ENCODE assay signal across 1 cellular context in the genomic region with DNA sequence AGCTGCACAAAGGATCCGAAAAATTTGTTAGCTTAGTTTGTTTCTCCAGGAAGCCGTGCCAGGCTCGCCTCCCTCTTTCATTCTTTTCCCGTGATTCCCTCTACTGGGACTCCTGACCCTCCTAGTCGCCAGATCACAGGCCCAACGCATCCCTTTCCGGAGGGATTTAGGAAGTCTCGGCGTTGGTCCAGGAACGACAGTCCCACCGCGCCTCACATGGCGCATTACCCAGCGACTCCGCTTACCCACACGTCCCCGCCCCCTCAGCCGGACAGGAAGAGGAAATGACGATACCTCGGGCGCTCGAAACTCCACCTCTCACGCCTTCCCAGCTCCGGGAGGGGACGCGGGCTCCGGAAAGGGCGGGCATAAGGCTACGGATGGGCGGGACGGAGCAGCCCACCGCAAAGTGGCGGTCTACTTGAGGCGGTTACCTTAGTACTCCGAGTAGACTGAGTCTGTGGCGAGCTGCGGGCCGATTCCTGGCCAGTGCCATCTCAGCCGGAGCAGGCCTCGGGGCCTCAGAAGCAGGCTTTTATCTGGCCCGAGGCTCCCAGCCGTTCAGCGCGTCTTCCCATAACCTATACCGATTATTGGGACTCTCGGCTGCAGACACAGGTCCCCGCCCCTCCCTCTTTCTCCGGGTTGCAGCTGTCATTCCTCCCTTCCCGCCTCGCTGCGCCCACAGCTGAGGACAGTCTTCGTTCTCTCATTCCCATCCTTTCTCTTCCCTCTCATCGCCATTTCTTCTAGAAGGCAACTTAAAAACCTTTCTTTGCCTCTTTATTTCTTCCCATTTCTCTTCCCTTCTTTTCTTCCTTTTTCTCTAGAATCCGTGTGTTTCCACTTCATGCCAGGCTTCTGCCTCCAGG.
TF ChIP-seq lines count a peak whose summit lies in the region.

Gene CCDC15 (plus strand): TSS at position 450 of the 872 bp plus-strand sequence. CDS start 531 bp downstream, outside the sequence.

TF ChIP-seq in HepG2, 621 proteins besides CTCF, POLR2A, EP300 and RAD21 (continued from another document and continues in another):
- no peak for TF ChIP-seq GRHL1 (CRISPR knock-in tag; conservative IDR thresholded peaks at IDR 0.05)
- TF ChIP-seq CERS6 (CRISPR knock-in tag; IDR thresholded peaks at IDR 0.05), result no peak
- no peak for TF ChIP-seq ZNF530 (CRISPR knock-in tag; IDR thresholded peaks at IDR 0.05; ENCODE audit: low read depth)
- TF ChIP-seq, protein P1, sequence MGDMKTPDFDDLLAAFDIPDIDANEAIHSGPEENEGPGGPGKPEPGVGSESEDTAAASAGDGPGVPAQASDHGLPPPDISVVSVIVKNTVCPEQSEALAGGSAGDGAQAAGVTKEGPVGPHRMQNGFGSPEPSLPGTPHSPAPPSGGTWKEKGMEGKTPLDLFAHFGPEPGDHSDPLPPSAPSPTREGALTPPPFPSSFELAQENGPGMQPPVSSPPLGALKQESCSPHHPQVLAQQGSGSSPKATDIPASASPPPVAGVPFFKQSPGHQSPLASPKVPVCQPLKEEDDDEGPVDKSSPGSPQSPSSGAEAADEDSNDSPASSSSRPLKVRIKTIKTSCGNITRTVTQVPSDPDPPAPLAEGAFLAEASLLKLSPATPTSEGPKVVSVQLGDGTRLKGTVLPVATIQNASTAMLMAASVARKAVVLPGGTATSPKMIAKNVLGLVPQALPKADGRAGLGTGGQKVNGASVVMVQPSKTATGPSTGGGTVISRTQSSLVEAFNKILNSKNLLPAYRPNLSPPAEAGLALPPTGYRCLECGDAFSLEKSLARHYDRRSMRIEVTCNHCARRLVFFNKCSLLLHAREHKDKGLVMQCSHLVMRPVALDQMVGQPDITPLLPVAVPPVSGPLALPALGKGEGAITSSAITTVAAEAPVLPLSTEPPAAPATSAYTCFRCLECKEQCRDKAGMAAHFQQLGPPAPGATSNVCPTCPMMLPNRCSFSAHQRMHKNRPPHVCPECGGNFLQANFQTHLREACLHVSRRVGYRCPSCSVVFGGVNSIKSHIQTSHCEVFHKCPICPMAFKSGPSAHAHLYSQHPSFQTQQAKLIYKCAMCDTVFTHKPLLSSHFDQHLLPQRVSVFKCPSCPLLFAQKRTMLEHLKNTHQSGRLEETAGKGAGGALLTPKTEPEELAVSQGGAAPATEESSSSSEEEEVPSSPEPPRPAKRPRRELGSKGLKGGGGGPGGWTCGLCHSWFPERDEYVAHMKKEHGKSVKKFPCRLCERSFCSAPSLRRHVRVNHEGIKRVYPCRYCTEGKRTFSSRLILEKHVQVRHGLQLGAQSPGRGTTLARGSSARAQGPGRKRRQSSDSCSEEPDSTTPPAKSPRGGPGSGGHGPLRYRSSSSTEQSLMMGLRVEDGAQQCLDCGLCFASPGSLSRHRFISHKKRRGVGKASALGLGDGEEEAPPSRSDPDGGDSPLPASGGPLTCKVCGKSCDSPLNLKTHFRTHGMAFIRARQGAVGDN (CRISPR knock-in tag; IDR thresholded peaks at IDR 0.05), result peak; percentile 94
- no peak for TF ChIP-seq NCOA5 (CRISPR knock-in tag; IDR thresholded peaks at IDR 0.05)
- TF ChIP-seq ZMYM3 (CRISPR knock-in tag; IDR thresholded peaks at IDR 0.05), result no peak
- no peak for TF ChIP-seq ZNF276 (CRISPR knock-in tag; IDR thresholded peaks at IDR 0.05; ENCODE audit: low read depth)
- no peak for TF ChIP-seq ZNF34 (CRISPR knock-in tag; IDR thresholded peaks at IDR 0.05; ENCODE audit: borderline replicate concordance)
- peak; percentile 21; the same call in 1 of the 2 replicates for TF ChIP-seq ZNF768 (CRISPR knock-in tag; IDR thresholded peaks at IDR 0.05)
- TF ChIP-seq RCOR2 (CRISPR knock-in tag; IDR thresholded peaks at IDR 0.05), result 0 out of 2 replicates have a peak, but pooled peaks have one; percentile 56
- TF ChIP-seq, protein P2, sequence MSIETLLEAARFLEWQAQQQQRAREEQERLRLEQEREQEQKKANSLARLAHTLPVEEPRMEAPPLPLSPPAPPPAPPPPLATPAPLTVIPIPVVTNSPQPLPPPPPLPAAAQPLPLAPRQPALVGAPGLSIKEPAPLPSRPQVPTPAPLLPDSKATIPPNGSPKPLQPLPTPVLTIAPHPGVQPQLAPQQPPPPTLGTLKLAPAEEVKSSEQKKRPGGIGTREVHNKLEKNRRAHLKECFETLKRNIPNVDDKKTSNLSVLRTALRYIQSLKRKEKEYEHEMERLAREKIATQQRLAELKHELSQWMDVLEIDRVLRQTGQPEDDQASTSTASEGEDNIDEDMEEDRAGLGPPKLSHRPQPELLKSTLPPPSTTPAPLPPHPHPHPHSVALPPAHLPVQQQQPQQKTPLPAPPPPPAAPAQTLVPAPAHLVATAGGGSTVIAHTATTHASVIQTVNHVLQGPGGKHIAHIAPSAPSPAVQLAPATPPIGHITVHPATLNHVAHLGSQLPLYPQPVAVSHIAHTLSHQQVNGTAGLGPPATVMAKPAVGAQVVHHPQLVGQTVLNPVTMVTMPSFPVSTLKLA (IDR thresholded peaks at IDR 0.05), result peak; percentile 51
- peak; percentile 87 for TF ChIP-seq ZNF501 (CRISPR knock-in tag; IDR thresholded peaks at IDR 0.05)
- TF ChIP-seq DRAP1 (CRISPR knock-in tag; IDR thresholded peaks at IDR 0.05), result peak; percentile 58
- no peak for TF ChIP-seq CCAR2 (optimal IDR thresholded peaks at IDR 0.05; ENCODE audit: low read depth, low read length)
- peak; percentile 87 for TF ChIP-seq SALL1 (CRISPR knock-in tag; IDR thresholded peaks at IDR 0.05)
- no peak for TF ChIP-seq TCF7L2 (IDR thresholded peaks at IDR 0.05; ENCODE audit: low read depth, low read length)
- TF ChIP-seq, protein P3, sequence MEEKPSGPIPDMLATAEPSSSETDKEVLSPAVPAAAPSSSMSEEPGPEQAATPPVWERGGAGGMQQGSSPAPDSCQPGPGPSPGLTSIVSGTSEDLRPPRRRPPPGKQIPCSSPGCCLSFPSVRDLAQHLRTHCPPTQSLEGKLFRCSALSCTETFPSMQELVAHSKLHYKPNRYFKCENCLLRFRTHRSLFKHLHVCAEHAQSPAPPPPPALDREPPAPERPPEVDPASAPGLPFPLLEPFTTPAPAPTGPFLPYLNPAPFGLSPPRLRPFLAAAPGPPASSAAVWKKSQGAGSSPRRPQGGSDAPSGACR (CRISPR knock-in tag; IDR thresholded peaks at IDR 0.05), result no peak
- TF ChIP-seq ZSCAN29 (CRISPR knock-in tag; conservative IDR thresholded peaks at IDR 0.05), result peak; percentile 85
- TF ChIP-seq IKZF4 (CRISPR knock-in tag; IDR thresholded peaks at IDR 0.05; ENCODE audit: borderline replicate concordance, low read depth, not compliant biosample characterization), result no peak
- TF ChIP-seq IRF2 (CRISPR knock-in tag; IDR thresholded peaks at IDR 0.05), result no peak; the same call in none of the 2 replicates
- TF ChIP-seq ARID4A (CRISPR knock-in tag; IDR thresholded peaks at IDR 0.05; ENCODE audit: borderline replicate concordance), result peak; percentile 99
- TF ChIP-seq CEBPG (CRISPR knock-in tag; IDR thresholded peaks at IDR 0.05), result no peak
- no peak; the same call in 1 of the 2 replicates for TF ChIP-seq HOXA9 (CRISPR knock-in tag; IDR thresholded peaks at IDR 0.05; ENCODE audit: borderline replicate concordance)
- TF ChIP-seq SUZ12 (IDR thresholded peaks at IDR 0.05; ENCODE audit: low read depth, low read length), result no peak
- no peak for TF ChIP-seq ZNF558 (CRISPR knock-in tag; IDR thresholded peaks at IDR 0.05; ENCODE audit: borderline replicate concordance)
- TF ChIP-seq CREB1 (IDR thresholded peaks at IDR 0.05), result peak; percentile 86
- TF ChIP-seq CREB1 (CRISPR knock-in tag; IDR thresholded peaks at IDR 0.05), result peak; percentile 98
- TF ChIP-seq, protein P4, sequence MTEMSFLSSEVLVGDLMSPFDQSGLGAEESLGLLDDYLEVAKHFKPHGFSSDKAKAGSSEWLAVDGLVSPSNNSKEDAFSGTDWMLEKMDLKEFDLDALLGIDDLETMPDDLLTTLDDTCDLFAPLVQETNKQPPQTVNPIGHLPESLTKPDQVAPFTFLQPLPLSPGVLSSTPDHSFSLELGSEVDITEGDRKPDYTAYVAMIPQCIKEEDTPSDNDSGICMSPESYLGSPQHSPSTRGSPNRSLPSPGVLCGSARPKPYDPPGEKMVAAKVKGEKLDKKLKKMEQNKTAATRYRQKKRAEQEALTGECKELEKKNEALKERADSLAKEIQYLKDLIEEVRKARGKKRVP (CRISPR knock-in tag; IDR thresholded peaks at IDR 0.05), result peak in 1 of 2 experiments; percentile 56; a peak in 1 of 4 replicates
- peak; percentile 61; the same call in 1 of the 2 replicates for TF ChIP-seq ZZZ3 (CRISPR knock-in tag; IDR thresholded peaks at IDR 0.05; ENCODE audit: borderline replicate concordance)
- no peak; the same call in 1 of the 2 replicates for TF ChIP-seq ZNF337 (CRISPR knock-in tag; IDR thresholded peaks at IDR 0.05; ENCODE audit: borderline replicate concordance, low read depth)
- TF ChIP-seq, protein P5, sequence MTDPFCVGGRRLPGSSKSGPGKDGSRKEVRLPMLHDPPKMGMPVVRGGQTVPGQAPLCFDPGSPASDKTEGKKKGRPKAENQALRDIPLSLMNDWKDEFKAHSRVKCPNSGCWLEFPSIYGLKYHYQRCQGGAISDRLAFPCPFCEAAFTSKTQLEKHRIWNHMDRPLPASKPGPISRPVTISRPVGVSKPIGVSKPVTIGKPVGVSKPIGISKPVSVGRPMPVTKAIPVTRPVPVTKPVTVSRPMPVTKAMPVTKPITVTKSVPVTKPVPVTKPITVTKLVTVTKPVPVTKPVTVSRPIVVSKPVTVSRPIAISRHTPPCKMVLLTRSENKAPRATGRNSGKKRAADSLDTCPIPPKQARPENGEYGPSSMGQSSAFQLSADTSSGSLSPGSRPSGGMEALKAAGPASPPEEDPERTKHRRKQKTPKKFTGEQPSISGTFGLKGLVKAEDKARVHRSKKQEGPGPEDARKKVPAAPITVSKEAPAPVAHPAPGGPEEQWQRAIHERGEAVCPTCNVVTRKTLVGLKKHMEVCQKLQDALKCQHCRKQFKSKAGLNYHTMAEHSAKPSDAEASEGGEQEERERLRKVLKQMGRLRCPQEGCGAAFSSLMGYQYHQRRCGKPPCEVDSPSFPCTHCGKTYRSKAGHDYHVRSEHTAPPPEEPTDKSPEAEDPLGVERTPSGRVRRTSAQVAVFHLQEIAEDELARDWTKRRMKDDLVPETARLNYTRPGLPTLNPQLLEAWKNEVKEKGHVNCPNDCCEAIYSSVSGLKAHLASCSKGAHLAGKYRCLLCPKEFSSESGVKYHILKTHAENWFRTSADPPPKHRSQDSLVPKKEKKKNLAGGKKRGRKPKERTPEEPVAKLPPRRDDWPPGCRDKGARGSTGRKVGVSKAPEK (CRISPR knock-in tag; IDR thresholded peaks at IDR 0.05; ENCODE audit: borderline replicate concordance), result no peak
- no peak for TF ChIP-seq TP53 (CRISPR knock-in tag; conservative IDR thresholded peaks at IDR 0.05)
- TF ChIP-seq ZBTB20 (CRISPR knock-in tag; IDR thresholded peaks at IDR 0.05; ENCODE audit: borderline replicate concordance, low read depth), result no peak
